Comparison of ENCODE assay signal across 17 cellular contexts in the genomic region with DNA sequence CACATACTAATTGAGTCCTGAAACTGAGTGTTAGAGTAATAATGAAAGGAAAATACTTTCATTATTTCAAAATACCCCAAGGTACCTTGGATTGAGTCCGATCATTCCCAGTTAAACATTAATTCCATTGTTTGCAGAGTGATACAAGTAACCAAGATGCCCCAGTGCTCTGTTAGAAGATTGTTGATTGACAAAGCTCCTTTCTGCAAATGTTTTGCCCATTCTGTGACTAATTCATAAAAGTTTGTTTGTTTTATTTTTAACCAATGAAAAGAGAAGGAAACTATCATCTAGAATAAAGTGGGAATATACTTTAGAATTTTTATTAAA.
DNase-seq lines count a peak whose midpoint lies in the region; ATAC-seq and TF ChIP-seq lines count a peak whose summit lies in the region.
"Had no signal": no experiment of that assay in that cellular context is flagged by ENCODE, and none has a peak within 500 bp of the region (broad histone marks: within the 10 kb centered on the region; RNA-seq: fewer than 3 reads in every experiment).

No MANE protein-coding gene starts in this region.

- no peak overlapping the region for H3K4me3 Mint-ChIP-seq in chondrocyte (ENCODE audit: unreplicated experiment)
- H3K4me3 Mint-ChIP-seq in activated naive CD8-positive, alpha-beta T cell treated with anti-CD3 and anti-CD28 coated beads, Interleukin-2, amount 50 U/mL, for 24 hours: no peak overlapping the region
- H3K4me3 Mint-ChIP-seq: activated CD4-positive, alpha-beta T cell treated with anti-CD3 and anti-CD28 coated beads for 36 hours; activated naive CD8-positive, alpha-beta T cell; activated T-helper 1 cell treated with anti-CD3 and anti-CD28 coated beads, Interleukin-12 subunit alpha, Interleukin-12 subunit beta, Interleukin-2, Interleukin-4 antibody, amounts not matched to agents 30 ng/mL and 10 ng/mL and 1 ng/mL, durations not matched to agents 14 hours and 24 hours and 36 hours; type B pancreatic cell had no signal

- H3K4me1 Mint-ChIP-seq in chondrocyte (ENCODE audit: low read depth): peaks cover 25% of the 10 kb centered on the region
- H3K4me1 Mint-ChIP-seq in activated naive CD8-positive, alpha-beta T cell treated with anti-CD3 and anti-CD28 coated beads, Interleukin-2, amount 50 U/mL, for 24 hours: no peaks in the 10 kb centered on the region
- H3K4me1 Mint-ChIP-seq: activated CD4-positive, alpha-beta T cell treated with anti-CD3 and anti-CD28 coated beads for 36 hours had no signal

- peaks cover 11% of the 10 kb centered on the region for H3K9me3 Mint-ChIP-seq in chondrocyte (ENCODE audit: low read depth)
- peaks cover 8% of the 10 kb centered on the region for H3K9me3 Mint-ChIP-seq in activated naive CD8-positive, alpha-beta T cell treated with anti-CD3 and anti-CD28 coated beads, Interleukin-2, amount 50 U/mL, for 24 hours
- H3K9me3 Mint-ChIP-seq: activated T-helper 1 cell treated with anti-CD3 and anti-CD28 coated beads, Interleukin-12 subunit alpha, Interleukin-12 subunit beta, Interleukin-2, Interleukin-4 antibody, amounts not matched to agents 30 ng/mL and 10 ng/mL and 1 ng/mL, durations not matched to agents 14 hours and 24 hours and 36 hours had no signal

- no peaks in the 10 kb centered on the region for H3K36me3 Mint-ChIP-seq in chondrocyte (ENCODE audit: low read depth)
- no peaks in the 10 kb centered on the region for H3K36me3 Mint-ChIP-seq in activated naive CD8-positive, alpha-beta T cell treated with anti-CD3 and anti-CD28 coated beads, Interleukin-2, amount 50 U/mL, for 24 hours (ENCODE audit: low read depth)
- H3K36me3 Mint-ChIP-seq: activated naive CD8-positive, alpha-beta T cell had no signal

- no peak for DNase-seq in chondrocyte (ENCODE audit: low spot score)
- DNase-seq in renal cortical epithelial cell (ENCODE audit: low read depth): peak; percentile 97
- DNase-seq in activated naive CD8-positive, alpha-beta T cell treated with anti-CD3 and anti-CD28 coated beads, Interleukin-2, amount 50 U/mL, for 24 hours: no peak
- DNase-seq in nucleus accumbens (lab: John Stamatoyannopoulos, UW): no peak
- DNase-seq: activated CD4-positive, alpha-beta T cell treated with anti-CD3 and anti-CD28 coated beads for 36 hours; effector memory CD4-positive, alpha-beta T cell; glutamatergic neuron; KBM-7; midbrain; stimulated activated CD4-positive, alpha-beta T cell treated with anti-CD3 and anti-CD28 coated beads, Interleukin-4, amount 100 ng/mL, for 24 hours had no signal

- no peak for TF ChIP-seq CTCF in chondrocyte (IDR thresholded peaks at IDR 0.05)

- peak overlapping the region; percentile 57 for H3K27ac Mint-ChIP-seq in chondrocyte (ENCODE audit: unreplicated experiment)
- no peak overlapping the region for H3K27ac Mint-ChIP-seq in activated naive CD8-positive, alpha-beta T cell treated with anti-CD3 and anti-CD28 coated beads, Interleukin-2, amount 50 U/mL, for 24 hours
- H3K27ac Mint-ChIP-seq: activated CD4-positive, alpha-beta T cell treated with anti-CD3 and anti-CD28 coated beads for 36 hours; activated naive CD8-positive, alpha-beta T cell; activated T-helper 1 cell treated with anti-CD3 and anti-CD28 coated beads, Interleukin-12 subunit alpha, Interleukin-12 subunit beta, Interleukin-2, Interleukin-4 antibody, amounts not matched to agents 30 ng/mL and 10 ng/mL and 1 ng/mL, durations not matched to agents 14 hours and 24 hours and 36 hours had no signal

- H3K27me3 Mint-ChIP-seq in chondrocyte (ENCODE audit: low read depth): no peaks in the 10 kb centered on the region
- no peaks in the 10 kb centered on the region for H3K27me3 Mint-ChIP-seq in activated naive CD8-positive, alpha-beta T cell treated with anti-CD3 and anti-CD28 coated beads, Interleukin-2, amount 50 U/mL, for 24 hours
- H3K27me3 Mint-ChIP-seq: activated CD4-positive, alpha-beta T cell treated with anti-CD3 and anti-CD28 coated beads for 36 hours; activated naive CD8-positive, alpha-beta T cell; type B pancreatic cell had no signal

- ATAC-seq in GM18907 (IDR thresholded peaks at IDR 0.05; ENCODE audit: unreplicated experiment) (peak; percentile 86), HG03196 (IDR thresholded peaks at IDR 0.05; ENCODE audit: unreplicated experiment) (peak; percentile 72), GM19351 (IDR thresholded peaks at IDR 0.05; ENCODE audit: unreplicated experiment) (no peak), GM18498 (IDR thresholded peaks at IDR 0.05; ENCODE audit: unreplicated experiment) (no peak)
- no peak for ATAC-seq in activated naive CD8-positive, alpha-beta T cell treated with anti-CD3 and anti-CD28 coated beads, Interleukin-2, amount 50 U/mL, for 24 hours
- ATAC-seq: activated CD4-positive, alpha-beta T cell treated with anti-CD3 and anti-CD28 coated beads for 36 hours had no signal

Comparison
In these comparisons a context has a peak if more than half of its experiments do, and no peak if none do; other contexts are left out.
1. ATAC-seq: peak in GM18907 (single experiment) and HG03196 (single experiment); none in GM19351 (single experiment), GM18498 (single experiment) and activated naive CD8-positive, alpha-beta T cell treated with anti-CD3 and anti-CD28 coated beads, Interleukin-2, amount 50 U/mL, for 24 hours (single experiment).